30 cellular contexts compared by ENCODE assay signal in genomic region chr18:45559258-45559657, GRCh38. TPM values are rescaled to one million over a fixed set of nuclear protein-coding genes. Genes with fewer than 3 reads are reported as not detected.
"Had no signal": no experiment of that assay in that cellular context is flagged by ENCODE, and none has a peak within 500 bp of the region (broad histone marks: within the 10 kb centered on the region; RNA-seq: fewer than 3 reads in every experiment).

No MANE protein-coding gene starts in this region.

- H2AFZ ChIP-seq: hepatocyte had no signal

- H3K79me2 ChIP-seq: hepatocyte had no signal

- H3K27ac ChIP-seq: colonic mucosa, dorsolateral prefrontal cortex, esophagus muscularis mucosa, foreskin keratinocyte, gastroesophageal sphincter, heart left ventricle, hepatocyte, left ventricle myocardium inferior, lower lobe of right lung had no signal

- H3K36me3 Mint-ChIP-seq: immature natural killer cell; mesothelial cell of epicardium; naive B cell; naive thymus-derived CD8-positive, alpha-beta T cell had no signal

- H3K9me3 ChIP-seq: colonic mucosa, esophagus muscularis mucosa, gastroesophageal sphincter, left ventricle myocardium inferior, lower lobe of right lung, mucosa of descending colon had no signal

- H3K36me3 ChIP-seq: colonic mucosa, esophagus muscularis mucosa, gastroesophageal sphincter, heart left ventricle, left ventricle myocardium inferior, lower lobe of right lung had no signal

- H3K4me3 Mint-ChIP-seq: immature natural killer cell; mesothelial cell of epicardium; naive B cell; naive thymus-derived CD8-positive, alpha-beta T cell had no signal

- H3K4me3 ChIP-seq: colonic mucosa, dorsolateral prefrontal cortex, esophagus muscularis mucosa, gastroesophageal sphincter, heart left ventricle, hepatocyte, left ventricle myocardium inferior, lower lobe of right lung, mucosa of descending colon had no signal

- FAIRE-seq: endothelial cell of umbilical vein, frontal cortex, kidney had no signal

- H3K27me3 Mint-ChIP-seq: naive B cell had no signal

- ATAC-seq: foreskin keratinocyte; gastroesophageal sphincter; heart left ventricle; left colon; left lobe of liver; lower lobe of right lung; mucosa of descending colon; naive thymus-derived CD8-positive, alpha-beta T cell had no signal

- H3K27me3 ChIP-seq: colonic mucosa, dorsolateral prefrontal cortex, esophagus muscularis mucosa, foreskin keratinocyte, gastroesophageal sphincter, heart left ventricle, hepatocyte had no signal

- H3K4me1 ChIP-seq: colonic mucosa had no signal

- H3K4me1 Mint-ChIP-seq: immature natural killer cell; naive B cell; naive thymus-derived CD8-positive, alpha-beta T cell had no signal

- DNase-seq: colonic mucosa; dermis blood vessel endothelial cell; dorsolateral prefrontal cortex; effector CD4-positive, alpha-beta T cell; effector memory CD4-positive, alpha-beta T cell; foreskin keratinocyte; heart left ventricle; hypothalamus; immature natural killer cell; islet precursor cell; kidney; kidney glomerular epithelial cell; left colon; left ventricle myocardium inferior; lower lobe of right lung; mesenchymal stem cell; mucosa of descending colon; naive B cell; naive thymus-derived CD8-positive, alpha-beta T cell had no signal

- H3K4me2 ChIP-seq: hepatocyte had no signal

- H3K27ac Mint-ChIP-seq: immature natural killer cell; mesothelial cell of epicardium; naive B cell; naive thymus-derived CD8-positive, alpha-beta T cell had no signal

RNA-seq across cellular contexts. Expression of gene SLC14A2, which starts 56.0 kb away (rescaled TPM):
- total RNA-seq: colonic mucosa; dermis blood vessel endothelial cell; endothelial cell of umbilical vein; fibroblast of villous mesenchyme; foreskin keratinocyte; frontal cortex; left lobe of liver; liver; lower lobe of right lung; lung microvascular endothelial cell; myocyte; naive thymus-derived CD8-positive, alpha-beta T cell had no signal
- polyA plus RNA-seq: foreskin keratinocyte had no signal
